In the genomic region with DNA sequence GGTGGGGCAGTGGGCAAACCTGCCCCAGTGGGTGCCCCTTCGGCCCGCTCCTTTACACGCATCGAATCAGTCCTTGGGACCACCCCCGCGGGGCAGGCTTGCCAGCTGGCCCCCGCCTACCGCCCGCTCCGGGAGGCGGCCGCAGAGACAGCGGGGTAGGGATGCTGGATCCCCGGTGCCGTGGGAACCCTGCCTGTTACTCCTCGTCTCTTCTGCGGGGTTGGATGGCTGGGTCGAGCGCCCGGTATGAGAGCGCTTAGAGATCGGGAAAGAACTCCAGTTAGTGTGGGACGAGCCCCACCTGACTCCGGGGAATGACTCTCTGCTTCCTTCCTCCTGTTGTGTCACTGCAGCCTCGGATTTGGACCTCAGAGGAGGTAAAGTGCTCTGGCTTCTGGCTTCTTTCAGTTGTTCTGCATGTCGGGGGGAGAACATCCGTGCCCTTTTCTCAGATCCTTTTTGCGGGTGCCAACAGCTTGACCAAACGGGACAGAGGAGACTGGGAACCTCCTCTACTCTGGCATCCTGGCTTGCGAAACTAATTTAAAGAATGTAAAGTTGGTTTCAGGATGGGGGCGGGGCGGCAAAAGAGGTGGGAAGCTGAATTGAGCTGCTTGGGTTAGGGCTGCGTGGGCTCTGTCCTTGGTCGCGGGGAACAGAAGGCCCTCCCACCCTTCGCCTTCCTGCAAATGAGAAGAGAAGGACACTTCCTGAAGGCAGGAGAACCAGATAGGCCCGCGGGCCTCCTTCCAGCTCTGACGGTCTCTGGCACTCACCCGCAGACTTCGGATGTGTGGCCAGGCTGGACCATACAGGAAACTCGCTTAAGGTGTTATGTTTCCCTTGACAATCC, we compare ENCODE assay signal across 8 cellular contexts. TPM values are rescaled to one million over a fixed set of nuclear protein-coding genes. Genes with fewer than 3 reads are reported as not detected.
DNase-seq lines count a peak whose midpoint lies in the region; ATAC-seq and TF ChIP-seq lines count a peak whose summit lies in the region.

No MANE protein-coding gene starts in this region.

- ATAC-seq in activated T-cell treated with anti-CD3 and anti-CD28 coated beads, Interleukin-2, amount 50 U/mL, for 72 hours (replicated peaks in 1 of 2), result peak in 1 of 2 donors; percentile 2
- no peak for ATAC-seq in HG03342 (IDR thresholded peaks at IDR 0.05; ENCODE audit: unreplicated experiment)
- no peak for ATAC-seq in activated CD4-positive, CD25-positive, alpha-beta regulatory T cell treated with anti-CD3 and anti-CD28 coated beads, Interleukin-2, amount 50 U/mL, for 24 hours

- DNase-seq in NCI-H82 (lab: John Stamatoyannopoulos, UW), result peak; percentile 56
- DNase-seq in NCI-H82 treated with DMSO at 0.1 percent for 48 hours (lab: John Stamatoyannopoulos, UW; ENCODE audit: unreplicated experiment), result no peak
- peak in 1 of 2 donors; percentile 20 for DNase-seq in activated T-cell treated with anti-CD3 and anti-CD28 coated beads, Interleukin-2, amount 50 U/mL, for 72 hours
- DNase-seq in glomerular visceral epithelial cell (ENCODE audit: extremely low spot score), result peak; percentile 83
- DNase-seq in posterior vena cava (ENCODE audit: low spot score), result no peak

- H3K27ac ChIP-seq in neutrophil, result no peak overlapping the region

- no peak overlapping the region for H3K27ac Mint-ChIP-seq in activated T-cell treated with anti-CD3 and anti-CD28 coated beads, Interleukin-2, amount 50 U/mL, for 72 hours

- no peaks in the 10 kb centered on the region for H3K36me3 ChIP-seq in neutrophil

- H3K36me3 Mint-ChIP-seq in activated T-cell treated with anti-CD3 and anti-CD28 coated beads, Interleukin-2, amount 50 U/mL, for 72 hours (ENCODE audit: insufficient read depth in 2 of 2), result no peaks in the 10 kb centered on the region

- peak overlapping the region; percentile 12 to 36 for H3K4me3 ChIP-seq in neutrophil (ENCODE audit: low read depth in 1 of 2, low read length in 1 of 2)

- no peaks in the 10 kb centered on the region for H3K9me3 Mint-ChIP-seq in activated T-cell treated with anti-CD3 and anti-CD28 coated beads, Interleukin-2, amount 50 U/mL, for 72 hours

- H3K27me3 Mint-ChIP-seq in activated T-cell treated with anti-CD3 and anti-CD28 coated beads, Interleukin-2, amount 50 U/mL, for 72 hours (ENCODE audit: low read depth), result peaks cover 57% of the 10 kb centered on the region

- H3K4me1 ChIP-seq in neutrophil (ENCODE audit: control insufficient read depth in 1 of 2, insufficient read depth in 1 of 2, low read depth in 1 of 2, low read length in 1 of 2), result peaks cover 16 to 26% of the 10 kb centered on the region in 2 experiments

- peak overlapping the region; percentile 79 to 86 for H3K4me3 Mint-ChIP-seq in activated T-cell treated with anti-CD3 and anti-CD28 coated beads, Interleukin-2, amount 50 U/mL, for 72 hours

- H3K9me3 ChIP-seq in neutrophil, result no peaks in the 10 kb centered on the region

- intact Hi-C loops in posterior vena cava (cut with DNase I), result no loop called here

- H3K4me1 Mint-ChIP-seq in activated T-cell treated with anti-CD3 and anti-CD28 coated beads, Interleukin-2, amount 50 U/mL, for 72 hours (ENCODE audit: low read depth), result peaks cover 45% of the 10 kb centered on the region

- no peak for TF ChIP-seq CTCF in neutrophil (IDR thresholded peaks at IDR 0.05)

- H3K27me3 ChIP-seq in neutrophil, result peaks cover 81% of the 10 kb centered on the region

RNA-seq across cellular contexts. Expression of a gene that starts 0.9 kb away (rescaled TPM):
- 10 to 100 TPM; 12.3 to 15.6 TPM for total RNA-seq in activated T-cell treated with anti-CD3 and anti-CD28 coated beads, Interleukin-2, amount 50 U/mL, for 72 hours
- 10 to 100 TPM in 1 of 2 donors, 1 to 10 TPM in 1; 8.7 to 15.0 TPM for total RNA-seq in posterior vena cava

RNA-seq across cellular contexts. Expression of a gene that starts 26.9 kb away (rescaled TPM):
- total RNA-seq in activated T-cell treated with anti-CD3 and anti-CD28 coated beads, Interleukin-2, amount 50 U/mL, for 72 hours, result not detected
- total RNA-seq in posterior vena cava, result not detected

RNA-seq across cellular contexts. Expression of a gene that starts 29.2 kb away (rescaled TPM):
- total RNA-seq in activated T-cell treated with anti-CD3 and anti-CD28 coated beads, Interleukin-2, amount 50 U/mL, for 72 hours, result under 1 TPM in 1 of 2 donors, not detected in 1; 0.23 TPM
- total RNA-seq in posterior vena cava, result not detected

Comparison
In these comparisons a context has a peak if more than half of its experiments do, and no peak if none do; other contexts are left out.
1. DNase-seq: peak in NCI-H82 (single experiment) and glomerular visceral epithelial cell (single experiment); none in NCI-H82 treated with DMSO at 0.1 percent for 48 hours (single experiment) and posterior vena cava (single experiment).